Comparison of ENCODE assay signal across 2 cellular contexts in the genomic region with DNA sequence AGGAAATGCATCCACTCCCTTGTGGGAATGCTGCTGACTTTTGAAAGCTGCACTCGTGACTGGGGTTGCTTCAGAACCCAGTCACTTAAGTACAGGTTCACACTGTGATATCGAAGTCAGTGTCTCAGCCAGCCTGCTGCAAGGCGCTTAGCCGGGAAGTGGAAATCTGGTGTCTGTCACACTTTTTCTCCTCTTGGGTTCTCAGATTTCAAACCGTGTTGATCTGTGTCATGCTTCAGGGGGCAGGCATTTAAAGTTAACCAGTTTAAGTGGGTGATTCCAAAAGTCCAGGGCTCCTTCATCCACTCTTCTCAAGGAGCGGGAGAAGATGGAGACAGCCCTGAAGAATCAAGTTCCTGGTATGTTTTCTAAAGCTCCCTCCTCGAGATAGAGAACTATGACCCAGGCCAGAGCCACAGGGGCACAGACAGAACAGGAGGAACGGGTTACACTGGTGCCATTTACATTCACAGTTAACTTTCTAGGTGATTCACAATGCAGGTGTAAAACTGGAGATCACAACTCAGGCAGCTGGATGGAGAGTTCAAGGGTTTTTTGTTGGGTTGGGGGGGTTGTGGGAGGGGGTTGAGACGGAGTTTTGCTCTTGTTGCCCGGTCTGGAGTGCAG.
A peak's percentile ranks its signal among the peaks of the same experiment; 100 is the strongest.
TF ChIP-seq lines count a peak whose summit lies in the region.

No MANE protein-coding gene starts in this region.

TF ChIP-seq in Ishikawa, 13 proteins besides CTCF, POLR2A, EP300 and RAD21:
- TF ChIP-seq, protein P1, sequence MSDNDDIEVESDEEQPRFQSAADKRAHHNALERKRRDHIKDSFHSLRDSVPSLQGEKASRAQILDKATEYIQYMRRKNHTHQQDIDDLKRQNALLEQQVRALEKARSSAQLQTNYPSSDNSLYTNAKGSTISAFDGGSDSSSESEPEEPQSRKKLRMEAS (IDR thresholded peaks at IDR 0.05), result 0 out of 2 replicates have a peak, but pooled peaks have one; percentile 32
- TF ChIP-seq TEAD4 (IDR thresholded peaks at IDR 0.05) (0 out of 2 replicates have a peak, but pooled peaks have one; percentile 23), TAF1 (IDR thresholded peaks at IDR 0.05; ENCODE audit: low read depth) (no peak)

TF ChIP-seq in H1, 55 proteins besides CTCF, POLR2A, EP300 and RAD21:
- TF ChIP-seq SP1 (IDR thresholded peaks at IDR 0.05; ENCODE audit: low read depth, low read length), result 0 out of 2 replicates have a peak, but pooled peaks have one; percentile 47
- no peak for TF ChIP-seq EZH2 (IDR thresholded peaks at IDR 0.05; ENCODE audit: low read depth, low read length, severe bottlenecking)
